In genomic region chr2:74814102-74814501, GRCh38 we compare ENCODE assay signal across 8 cellular contexts.
"Had no signal": no experiment of that assay in that cellular context is flagged by ENCODE, and none has a peak within 500 bp of the region (broad histone marks: within the 10 kb centered on the region; RNA-seq: fewer than 3 reads in every experiment).

No MANE protein-coding gene starts in this region.

- H3K27ac Mint-ChIP-seq: GM23338, H9, IgD-negative memory B cell had no signal

- DNase-seq: H9, HCEC 1CT, KBM-7 had no signal

- H3K36me3 Mint-ChIP-seq: IgD-negative memory B cell had no signal

- H3K4me3 Mint-ChIP-seq: GM23338, H9, IgD-negative memory B cell had no signal

- ATAC-seq: GM23338 had no signal

- H2AFZ ChIP-seq: GM23338 had no signal

- H3K4me3 ChIP-seq: GM23338 had no signal

- H3K4me2 ChIP-seq: GM23338 had no signal

- H3K9me3 Mint-ChIP-seq: GM23338, H9, IgD-negative memory B cell had no signal

- FAIRE-seq: H1, H54, HTR-8/SVneo had no signal
